18 cellular contexts compared by ENCODE assay signal in the genomic region with DNA sequence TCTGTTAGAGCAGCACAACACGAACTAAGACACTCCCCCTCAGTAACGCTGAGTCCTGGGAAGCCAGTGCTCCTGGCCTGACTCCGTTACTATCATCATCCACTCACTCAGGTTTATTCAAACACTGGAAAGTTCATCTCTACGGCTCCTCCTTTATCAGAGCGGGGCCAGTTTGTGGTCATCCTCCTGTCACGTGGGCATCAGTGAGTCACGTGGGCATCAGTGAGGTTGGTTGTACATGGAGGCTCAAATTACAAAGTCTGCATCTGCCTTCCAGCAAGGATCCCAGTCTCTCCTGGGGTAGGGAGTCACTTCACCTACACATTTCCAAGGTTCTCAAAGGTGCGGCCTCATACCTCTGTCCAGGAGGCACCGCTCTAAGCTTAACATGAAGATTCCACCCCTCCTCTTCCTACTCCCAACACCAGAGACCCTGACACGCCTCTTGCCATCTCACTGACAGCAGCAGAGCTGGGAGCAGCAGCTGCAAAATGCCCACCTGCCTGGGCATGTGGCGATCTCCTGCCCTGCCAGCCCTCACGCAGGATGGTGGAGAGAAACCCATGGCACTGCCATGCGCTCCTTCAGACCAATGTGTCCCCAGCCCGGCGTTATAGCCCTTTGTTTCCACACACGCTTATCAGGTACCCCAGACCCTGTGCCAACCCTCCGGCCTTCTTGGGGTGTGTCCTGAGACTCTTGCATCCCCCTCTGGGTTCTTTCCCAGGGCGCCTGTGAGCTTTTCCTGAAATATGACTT.
DNase-seq lines count a peak whose midpoint lies in the region; ATAC-seq and TF ChIP-seq lines count a peak whose summit lies in the region.
"Had no signal": no experiment of that assay in that cellular context is flagged by ENCODE, and none has a peak within 500 bp of the region (broad histone marks: within the 10 kb centered on the region; RNA-seq: fewer than 3 reads in every experiment).

No MANE protein-coding gene starts in this region.

- no peaks in the 10 kb centered on the region for H3K9me2 ChIP-seq in PC-3 (replicated peaks; ENCODE audit: low read length)

- H3K27me3 ChIP-seq in PC-3 (ENCODE audit: low read length), result peaks cover 21% of the 10 kb centered on the region
- H3K27me3 ChIP-seq: heart left ventricle, tibial artery had no signal

- no peaks in the 10 kb centered on the region for H3K4me1 ChIP-seq in PC-3 (ENCODE audit: insufficient read depth, low read length)
- H3K4me1 ChIP-seq: tibial artery had no signal

- H3K4me2 ChIP-seq in PC-3 (ENCODE audit: low read length), result no peak overlapping the region

- CTCF ChIA-PET in PC-3 (lab: Charles Lee), result no interaction called here

- no peaks in the 10 kb centered on the region for H3K9me3 ChIP-seq in PC-3 (ENCODE audit: low read length)
- H3K9me3 ChIP-seq: heart left ventricle, tibial artery had no signal

- H3F3A ChIP-seq in PC-3 (ENCODE audit: low read length, unreplicated experiment), result no peaks in the 10 kb centered on the region

- no peak overlapping the region for H3K4me3 ChIP-seq in PC-3 (ENCODE audit: low read length)
- H3K4me3 ChIP-seq: heart left ventricle, tibial artery had no signal

- intact Hi-C loops in PC-3 (cut with micrococcal nuclease), result no loop called here

- peak overlapping the region; percentile 36; the same call in 1 of the 2 replicates for H2AFZ ChIP-seq in PC-3 (ENCODE audit: low read length)

- peak; percentile 10 for DNase-seq in COLO829 (ENCODE audit: low spot score)
- DNase-seq in HT1080 (ENCODE audit: low read depth), result peak; percentile 65
- DNase-seq in PC-3, result peak; percentile 61
- peak; percentile 21 for DNase-seq in glomerular visceral epithelial cell (ENCODE audit: extremely low spot score)
- DNase-seq in HuH-7.5 (ENCODE audit: low spot score), result no peak
- no peak for DNase-seq in activated gamma-delta T cell treated with Interleukin-2 at 50 U/mL for 16 hours
- DNase-seq: activated CD4-positive, CD25-positive, alpha-beta regulatory T cell treated with anti-CD3 and anti-CD28 coated beads, Interleukin-2, amount 50 U/mL, for 72 hours; C1 segment of cervical spinal cord; Karpas-422; NCI-H2227 treated with DMSO at 0.1 percent for 48 hours; stimulated activated CD4-positive, alpha-beta T cell treated with anti-CD3 and anti-CD28 coated beads, Interleukin-2, amount 100 ng/mL, for 24 hours; T-cell; tibial artery had no signal

- no peak for TF ChIP-seq CTCF in PC-3 (conservative IDR thresholded peaks at IDR 0.05; ENCODE audit: low read depth, low read length)

- H3K27ac ChIP-seq in PC-3 (ENCODE audit: low read length), result no peak overlapping the region
- H3K27ac ChIP-seq: heart left ventricle, tibial artery had no signal

- ATAC-seq in PC-3, result peak; percentile 50; the same call in 1 of the 2 replicates
- no peak for ATAC-seq in HG02840 (IDR thresholded peaks at IDR 0.05; ENCODE audit: low FRiP score, unreplicated experiment)
- ATAC-seq in HG02623 (IDR thresholded peaks at IDR 0.05; ENCODE audit: unreplicated experiment), result no peak
- ATAC-seq: heart left ventricle, left lobe of liver, Panc1, T-cell had no signal

- no peak overlapping the region for H3K9ac ChIP-seq in PC-3 (ENCODE audit: low read length)

- BruUV-seq in PC-3 (replicated peaks; lab: Mats Ljungman, UMichigan), result no TSS peak

- POLR2A ChIA-PET in PC-3 (lab: Charles Lee; ENCODE audit: unreplicated experiment), result no interaction called here

- H3K79me2 ChIP-seq in PC-3 (ENCODE audit: low read length), result no peaks in the 10 kb centered on the region

- H4K20me1 ChIP-seq in PC-3 (ENCODE audit: low read length), result no peaks in the 10 kb centered on the region

- H3K36me3 ChIP-seq in PC-3 (ENCODE audit: low read depth, low read length), result no peaks in the 10 kb centered on the region
- H3K36me3 ChIP-seq: heart left ventricle, tibial artery had no signal

Comparison
In these comparisons a context has a peak if more than half of its experiments do, and no peak if none do; other contexts are left out.
1. DNase-seq: peak in COLO829 (single experiment), HT1080 (single experiment), PC-3 (single experiment) and glomerular visceral epithelial cell (single experiment); none in HuH-7.5 (single experiment) and activated gamma-delta T cell treated with Interleukin-2 at 50 U/mL for 16 hours (single experiment).